1 cellular context compared by ENCODE assay signal in the genomic region with DNA sequence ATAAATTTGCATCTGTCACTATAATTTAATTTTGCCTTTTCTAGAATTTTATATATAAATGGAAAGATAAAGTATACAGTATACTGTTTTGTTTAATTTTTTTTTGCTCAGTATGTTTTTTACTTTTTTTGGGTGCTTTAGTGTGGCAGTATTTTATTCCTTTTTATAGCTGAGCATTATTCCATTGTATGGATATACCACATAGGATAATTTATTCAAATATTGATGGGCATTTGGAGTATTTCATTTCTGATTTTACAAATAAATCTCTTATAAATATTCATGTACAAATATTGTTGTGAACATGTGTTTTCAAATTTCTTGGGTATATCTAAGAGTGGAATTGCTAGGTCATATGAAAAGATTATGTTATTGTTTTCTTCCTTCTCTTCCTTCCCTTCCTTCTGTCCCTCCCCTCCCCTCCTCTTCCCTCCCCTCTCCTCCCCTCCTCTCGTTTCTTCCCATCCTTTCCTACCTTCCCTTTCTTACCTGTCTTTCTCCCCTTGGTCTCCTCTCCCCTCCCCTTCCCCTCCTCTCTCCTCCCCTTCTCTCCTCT.
TF ChIP-seq lines count a peak whose summit lies in the region.

No MANE protein-coding gene starts in this region.

TF ChIP-seq in SK-N-SH, 30 proteins besides CTCF, POLR2A, EP300 and RAD21 (continued from another document):
- TF ChIP-seq, protein P1, sequence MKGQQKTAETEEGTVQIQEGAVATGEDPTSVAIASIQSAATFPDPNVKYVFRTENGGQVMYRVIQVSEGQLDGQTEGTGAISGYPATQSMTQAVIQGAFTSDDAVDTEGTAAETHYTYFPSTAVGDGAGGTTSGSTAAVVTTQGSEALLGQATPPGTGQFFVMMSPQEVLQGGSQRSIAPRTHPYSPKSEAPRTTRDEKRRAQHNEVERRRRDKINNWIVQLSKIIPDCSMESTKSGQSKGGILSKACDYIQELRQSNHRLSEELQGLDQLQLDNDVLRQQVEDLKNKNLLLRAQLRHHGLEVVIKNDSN (IDR thresholded peaks at IDR 0.05; ENCODE audit: borderline replicate concordance, low read depth) = no peak
- TF ChIP-seq EZH2phosphoT487 (IDR thresholded peaks at IDR 0.05; ENCODE audit: borderline replicate concordance, low read depth) = no peak
- no peak for TF ChIP-seq TCF12 (IDR thresholded peaks at IDR 0.05)
- TF ChIP-seq CHD2 (IDR thresholded peaks at IDR 0.05; ENCODE audit: low read length, partially characterized antibody) = no peak
- TF ChIP-seq, protein P2, sequence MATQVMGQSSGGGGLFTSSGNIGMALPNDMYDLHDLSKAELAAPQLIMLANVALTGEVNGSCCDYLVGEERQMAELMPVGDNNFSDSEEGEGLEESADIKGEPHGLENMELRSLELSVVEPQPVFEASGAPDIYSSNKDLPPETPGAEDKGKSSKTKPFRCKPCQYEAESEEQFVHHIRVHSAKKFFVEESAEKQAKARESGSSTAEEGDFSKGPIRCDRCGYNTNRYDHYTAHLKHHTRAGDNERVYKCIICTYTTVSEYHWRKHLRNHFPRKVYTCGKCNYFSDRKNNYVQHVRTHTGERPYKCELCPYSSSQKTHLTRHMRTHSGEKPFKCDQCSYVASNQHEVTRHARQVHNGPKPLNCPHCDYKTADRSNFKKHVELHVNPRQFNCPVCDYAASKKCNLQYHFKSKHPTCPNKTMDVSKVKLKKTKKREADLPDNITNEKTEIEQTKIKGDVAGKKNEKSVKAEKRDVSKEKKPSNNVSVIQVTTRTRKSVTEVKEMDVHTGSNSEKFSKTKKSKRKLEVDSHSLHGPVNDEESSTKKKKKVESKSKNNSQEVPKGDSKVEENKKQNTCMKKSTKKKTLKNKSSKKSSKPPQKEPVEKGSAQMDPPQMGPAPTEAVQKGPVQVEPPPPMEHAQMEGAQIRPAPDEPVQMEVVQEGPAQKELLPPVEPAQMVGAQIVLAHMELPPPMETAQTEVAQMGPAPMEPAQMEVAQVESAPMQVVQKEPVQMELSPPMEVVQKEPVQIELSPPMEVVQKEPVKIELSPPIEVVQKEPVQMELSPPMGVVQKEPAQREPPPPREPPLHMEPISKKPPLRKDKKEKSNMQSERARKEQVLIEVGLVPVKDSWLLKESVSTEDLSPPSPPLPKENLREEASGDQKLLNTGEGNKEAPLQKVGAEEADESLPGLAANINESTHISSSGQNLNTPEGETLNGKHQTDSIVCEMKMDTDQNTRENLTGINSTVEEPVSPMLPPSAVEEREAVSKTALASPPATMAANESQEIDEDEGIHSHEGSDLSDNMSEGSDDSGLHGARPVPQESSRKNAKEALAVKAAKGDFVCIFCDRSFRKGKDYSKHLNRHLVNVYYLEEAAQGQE (IDR thresholded peaks at IDR 0.05; ENCODE audit: low read depth, low read length) = no peak
- no peak for TF ChIP-seq NFIC (IDR thresholded peaks at IDR 0.05; ENCODE audit: borderline replicate concordance)
- TF ChIP-seq, protein P3, sequence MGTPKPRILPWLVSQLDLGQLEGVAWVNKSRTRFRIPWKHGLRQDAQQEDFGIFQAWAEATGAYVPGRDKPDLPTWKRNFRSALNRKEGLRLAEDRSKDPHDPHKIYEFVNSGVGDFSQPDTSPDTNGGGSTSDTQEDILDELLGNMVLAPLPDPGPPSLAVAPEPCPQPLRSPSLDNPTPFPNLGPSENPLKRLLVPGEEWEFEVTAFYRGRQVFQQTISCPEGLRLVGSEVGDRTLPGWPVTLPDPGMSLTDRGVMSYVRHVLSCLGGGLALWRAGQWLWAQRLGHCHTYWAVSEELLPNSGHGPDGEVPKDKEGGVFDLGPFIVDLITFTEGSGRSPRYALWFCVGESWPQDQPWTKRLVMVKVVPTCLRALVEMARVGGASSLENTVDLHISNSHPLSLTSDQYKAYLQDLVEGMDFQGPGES (IDR thresholded peaks at IDR 0.05; ENCODE audit: low read depth, low read length) = no peak
- TF ChIP-seq ELF1 (IDR thresholded peaks at IDR 0.05) = no peak
- TF ChIP-seq FOXM1 (IDR thresholded peaks at IDR 0.05; ENCODE audit: low read depth) = no peak
- TF ChIP-seq, protein P4, sequence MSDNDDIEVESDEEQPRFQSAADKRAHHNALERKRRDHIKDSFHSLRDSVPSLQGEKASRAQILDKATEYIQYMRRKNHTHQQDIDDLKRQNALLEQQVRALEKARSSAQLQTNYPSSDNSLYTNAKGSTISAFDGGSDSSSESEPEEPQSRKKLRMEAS (IDR thresholded peaks at IDR 0.05; ENCODE audit: low read depth) = no peak
TF ChIP-seq in SK-N-SH: peak in this region for 0.
